In genomic region chr1:63362073-63362472, GRCh38 we compare ENCODE assay signal across 23 cellular contexts. TPM values are rescaled to one million over a fixed set of nuclear protein-coding genes. Genes with fewer than 3 reads are reported as not detected.
DNase-seq lines count a peak whose midpoint lies in the region; ATAC-seq and TF ChIP-seq lines count a peak whose summit lies in the region.
"Had no signal": no experiment of that assay in that cellular context is flagged by ENCODE, and none has a peak within 500 bp of the region (broad histone marks: within the 10 kb centered on the region; RNA-seq: fewer than 3 reads in every experiment).

No MANE protein-coding gene starts in this region.

- TF ChIP-seq CTCF in LNCaP clone FGC (IDR thresholded peaks at IDR 0.05; ENCODE audit: control insufficient read depth, extremely low read depth, insufficient read depth) (no peak), VCaP (conservative IDR thresholded peaks at IDR 0.05) (no peak), mucosa of descending colon (IDR thresholded peaks at IDR 0.05) (no peak)

- no peaks in the 10 kb centered on the region for H3K36me3 ChIP-seq in mucosa of descending colon (ENCODE audit: low read depth)
- H3K36me3 ChIP-seq: BLaER1 treated with 17β-estradiol and CSF1 and Interleukin-3, amounts not matched to agents 10 nM and 100 nM had no signal

- peak overlapping the region; percentile 74 for H3K27ac ChIP-seq in VCaP
- H3K27ac ChIP-seq: A549; BLaER1 treated with 17β-estradiol and CSF1 and Interleukin-3, amounts not matched to agents 10 nM and 100 nM had no signal

- H3K4me3 ChIP-seq in LNCaP clone FGC (ENCODE audit: low read depth, low read length) (no peak overlapping the region), mucosa of descending colon (no peak overlapping the region)
- H3K4me3 ChIP-seq: A549; BLaER1 treated with 17β-estradiol and CSF1 and Interleukin-3, amounts not matched to agents 10 nM and 100 nM; GM12878 had no signal

- H3K9me3 ChIP-seq in mucosa of descending colon, result no peaks in the 10 kb centered on the region
- H3K9me3 ChIP-seq: A549; BLaER1 treated with 17β-estradiol and CSF1 and Interleukin-3, amounts not matched to agents 10 nM and 100 nM; Caco-2 had no signal

- intact Hi-C loops in mucosa of descending colon (cut with DNase I, micrococcal nuclease), result no loop called here

- DNase-seq in LNCaP clone FGC (ENCODE audit: low read depth) (peak; percentile 59), mucosa of descending colon (no peak), NCI-H1694 (lab: John Stamatoyannopoulos, UW) (no peak), DMS 273 (lab: John Stamatoyannopoulos, UW; ENCODE audit: unreplicated experiment) (no peak), SKM-1 treated with dmso at 0.1 percent for 144 hours (lab: John Stamatoyannopoulos, UW; ENCODE audit: unreplicated experiment) (no peak)
- DNase-seq: 8988T; AML-193; Caco-2; Calu3; CD4-positive, alpha-beta T cell; CD8-positive, alpha-beta T cell; DMS 273 treated with DMSO at 0.1 percent for 48 hours; DMS153; DMS79; DND-41; EL; GDM1 had no signal

- peak; percentile 13 for ATAC-seq in mucosa of descending colon
- ATAC-seq: A549; CD8-positive, alpha-beta T cell; GM12878 had no signal

- H3K4me1 ChIP-seq in mucosa of descending colon (ENCODE audit: low read depth), result no peaks in the 10 kb centered on the region
- H3K4me1 ChIP-seq: Caco-2 had no signal

RNA-seq across cellular contexts. Expression of gene ALG6, which starts 5.4 kb away (rescaled TPM):
- total RNA-seq in mucosa of descending colon, result 10 to 100 TPM in 2 of 3 donors, 1 to 10 TPM in 1; 9.2 to 14.5 (median 13.7) TPM

RNA-seq across cellular contexts. Expression of gene FOXD3, which starts 39.7 kb away (rescaled TPM):
- 1 to 10 TPM in 1 of 3 donors, under 1 TPM in 2; 0.14 to 5.0 (median 0.55) TPM for total RNA-seq in mucosa of descending colon
- total RNA-seq: B cell; Caco-2; CD4-positive, alpha-beta T cell; CD8-positive, alpha-beta T cell; G401; GM12878 had no signal
